Comparison of ENCODE assay signal across 1 cellular context in the genomic region with DNA sequence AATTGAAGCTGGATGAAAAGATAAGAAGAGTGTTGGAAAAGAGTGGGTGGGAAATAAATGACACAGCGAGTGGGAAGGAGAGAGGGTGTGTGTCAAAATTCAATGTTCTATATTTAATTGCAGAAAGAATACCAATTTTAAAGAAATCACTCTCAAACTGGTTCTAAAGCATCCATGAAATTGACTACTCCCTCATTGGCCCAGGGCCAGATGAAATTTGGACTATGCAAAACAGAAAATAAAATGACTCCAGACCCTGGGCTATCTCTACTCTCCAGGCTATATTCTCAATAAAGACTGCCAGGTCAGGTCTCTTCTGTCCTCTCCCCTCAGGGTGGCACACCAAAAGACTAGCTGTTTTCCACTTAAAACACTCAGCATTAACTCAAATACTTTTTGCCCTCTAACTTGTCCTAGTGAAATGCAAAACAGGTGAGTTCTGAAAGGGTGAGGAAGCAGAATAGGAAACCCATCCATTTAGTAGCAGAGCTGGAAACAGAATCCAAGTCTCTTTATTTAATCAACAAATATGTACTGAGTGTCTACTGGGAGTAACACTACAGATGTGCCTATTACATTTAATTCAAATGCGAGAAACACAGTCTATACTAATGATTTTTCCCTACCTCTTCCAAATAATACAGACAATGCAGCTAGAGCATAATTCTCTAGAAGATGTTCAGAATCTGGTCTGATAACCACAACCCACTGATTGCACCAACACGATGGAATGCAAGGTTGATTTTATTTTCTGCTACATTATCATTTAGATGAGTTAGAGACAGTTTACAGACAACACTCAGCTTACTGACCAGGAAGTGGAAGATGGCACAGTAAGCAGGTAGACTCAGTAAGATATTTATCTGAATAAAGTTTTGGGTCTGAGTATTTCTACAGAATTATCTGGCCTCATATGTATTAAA.
TF ChIP-seq lines count a peak whose summit lies in the region.

No MANE protein-coding gene starts in this region.

TF ChIP-seq in K562, 482 proteins besides CTCF, POLR2A, EP300 and RAD21:
- TF ChIP-seq, protein P1, sequence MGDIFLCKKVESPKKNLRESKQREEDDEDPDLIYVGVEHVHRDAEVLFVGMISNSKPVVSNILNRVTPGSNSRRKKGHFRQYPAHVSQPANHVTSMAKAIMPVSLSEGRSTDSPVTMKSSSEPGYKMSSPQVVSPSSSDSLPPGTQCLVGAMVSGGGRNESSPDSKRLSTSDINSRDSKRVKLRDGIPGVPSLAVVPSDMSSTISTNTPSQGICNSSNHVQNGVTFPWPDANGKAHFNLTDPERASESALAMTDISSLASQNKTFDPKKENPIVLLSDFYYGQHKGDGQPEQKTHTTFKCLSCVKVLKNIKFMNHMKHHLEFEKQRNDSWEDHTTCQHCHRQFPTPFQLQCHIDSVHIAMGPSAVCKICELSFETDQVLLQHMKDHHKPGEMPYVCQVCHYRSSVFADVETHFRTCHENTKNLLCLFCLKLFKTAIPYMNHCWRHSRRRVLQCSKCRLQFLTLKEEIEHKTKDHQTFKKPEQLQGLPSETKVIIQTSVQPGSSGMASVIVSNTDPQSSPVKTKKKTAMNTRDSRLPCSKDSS (IDR thresholded peaks at IDR 0.05; ENCODE audit: low read depth, partially characterized antibody) = no peak
- peak; percentile 17; the same call in 1 of the 2 replicates for TF ChIP-seq NFIC (IDR thresholded peaks at IDR 0.05)
TF ChIP-seq in K562: peak in this region for 1.
